Comparison of ENCODE assay signal across 1 cellular context in the genomic region with DNA sequence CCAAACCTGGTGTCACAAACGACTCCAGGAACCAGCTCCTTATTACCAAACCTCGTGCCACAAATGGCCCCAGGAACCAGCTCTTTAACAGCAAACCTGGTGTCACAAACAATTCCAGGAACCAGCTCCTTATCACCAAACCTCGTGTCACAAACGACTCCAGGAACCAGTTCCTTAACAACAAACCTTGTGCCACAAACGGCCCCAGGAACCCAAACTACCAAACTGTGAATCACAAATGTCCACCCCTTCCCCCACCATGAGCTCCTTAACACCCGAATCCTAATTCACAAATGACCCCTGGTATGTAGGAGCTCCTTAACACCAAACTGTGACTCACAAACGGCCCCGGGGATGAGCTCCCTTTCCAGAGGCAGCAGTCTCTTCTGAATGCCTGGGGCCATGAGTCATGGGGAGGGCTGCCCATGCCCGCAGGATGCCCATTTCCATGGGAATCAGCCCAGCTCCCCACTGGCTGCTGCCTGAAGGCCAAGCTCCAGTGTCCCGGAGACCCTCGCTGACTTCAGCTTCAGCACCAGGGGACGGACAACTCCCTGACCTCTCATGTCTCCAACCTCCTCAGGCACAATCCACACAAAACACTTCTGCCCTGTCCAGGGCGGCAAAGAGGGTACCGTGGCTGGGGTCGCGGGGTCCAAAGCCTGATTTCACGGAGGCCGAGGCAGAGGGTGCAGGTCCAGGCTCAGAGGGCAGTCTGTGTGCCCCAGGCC.
TF ChIP-seq lines count a peak whose summit lies in the region.

No MANE protein-coding gene starts in this region.

TF ChIP-seq in HepG2, 621 proteins besides CTCF, POLR2A, EP300 and RAD21 (continued from another document):
- TF ChIP-seq, protein P1, sequence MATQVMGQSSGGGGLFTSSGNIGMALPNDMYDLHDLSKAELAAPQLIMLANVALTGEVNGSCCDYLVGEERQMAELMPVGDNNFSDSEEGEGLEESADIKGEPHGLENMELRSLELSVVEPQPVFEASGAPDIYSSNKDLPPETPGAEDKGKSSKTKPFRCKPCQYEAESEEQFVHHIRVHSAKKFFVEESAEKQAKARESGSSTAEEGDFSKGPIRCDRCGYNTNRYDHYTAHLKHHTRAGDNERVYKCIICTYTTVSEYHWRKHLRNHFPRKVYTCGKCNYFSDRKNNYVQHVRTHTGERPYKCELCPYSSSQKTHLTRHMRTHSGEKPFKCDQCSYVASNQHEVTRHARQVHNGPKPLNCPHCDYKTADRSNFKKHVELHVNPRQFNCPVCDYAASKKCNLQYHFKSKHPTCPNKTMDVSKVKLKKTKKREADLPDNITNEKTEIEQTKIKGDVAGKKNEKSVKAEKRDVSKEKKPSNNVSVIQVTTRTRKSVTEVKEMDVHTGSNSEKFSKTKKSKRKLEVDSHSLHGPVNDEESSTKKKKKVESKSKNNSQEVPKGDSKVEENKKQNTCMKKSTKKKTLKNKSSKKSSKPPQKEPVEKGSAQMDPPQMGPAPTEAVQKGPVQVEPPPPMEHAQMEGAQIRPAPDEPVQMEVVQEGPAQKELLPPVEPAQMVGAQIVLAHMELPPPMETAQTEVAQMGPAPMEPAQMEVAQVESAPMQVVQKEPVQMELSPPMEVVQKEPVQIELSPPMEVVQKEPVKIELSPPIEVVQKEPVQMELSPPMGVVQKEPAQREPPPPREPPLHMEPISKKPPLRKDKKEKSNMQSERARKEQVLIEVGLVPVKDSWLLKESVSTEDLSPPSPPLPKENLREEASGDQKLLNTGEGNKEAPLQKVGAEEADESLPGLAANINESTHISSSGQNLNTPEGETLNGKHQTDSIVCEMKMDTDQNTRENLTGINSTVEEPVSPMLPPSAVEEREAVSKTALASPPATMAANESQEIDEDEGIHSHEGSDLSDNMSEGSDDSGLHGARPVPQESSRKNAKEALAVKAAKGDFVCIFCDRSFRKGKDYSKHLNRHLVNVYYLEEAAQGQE (IDR thresholded peaks at IDR 0.05; ENCODE audit: borderline replicate concordance in 1 of 2, low read depth in 1 of 2, low read length in 2 of 2), result no peak; a peak in 2 of 4 replicates
